19 cellular contexts compared by ENCODE assay signal in the genomic region with DNA sequence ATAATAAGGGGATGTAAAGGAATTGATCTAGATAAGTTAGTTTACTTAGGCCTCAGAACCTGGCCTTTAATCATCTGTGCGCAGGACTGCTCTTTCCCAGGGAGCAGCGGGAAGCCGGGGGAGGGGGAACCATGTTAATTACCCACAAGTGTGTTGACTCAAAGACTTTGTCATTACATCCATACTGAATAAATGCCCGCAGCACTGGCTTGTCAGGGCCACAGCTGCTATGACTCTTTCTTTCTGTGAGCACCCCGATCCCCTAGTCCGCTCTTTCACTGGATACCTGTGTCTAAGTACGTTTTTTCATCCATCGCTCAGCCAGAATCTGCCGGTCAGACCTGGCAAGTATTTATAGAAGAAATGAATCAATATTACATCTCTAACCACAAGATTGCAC.
DNase-seq lines count a peak whose midpoint lies in the region; ATAC-seq, FAIRE-seq and TF ChIP-seq lines count a peak whose summit lies in the region.
"Had no signal": no experiment of that assay in that cellular context is flagged by ENCODE, and none has a peak within 500 bp of the region (broad histone marks: within the 10 kb centered on the region; RNA-seq: fewer than 3 reads in every experiment).

No MANE protein-coding gene starts in this region.

- H3K27me3 ChIP-seq in RWPE2 (ENCODE audit: insufficient read depth, poor library complexity, severe bottlenecking) (no peaks in the 10 kb centered on the region), right atrium auricular region (no peaks in the 10 kb centered on the region), pancreas (no peaks in the 10 kb centered on the region), smooth muscle cell (ENCODE audit: low read depth) (no peaks in the 10 kb centered on the region)
- H3K27me3 ChIP-seq: tibial nerve had no signal

- intact Hi-C loops in pancreas (cut with DNase I): no loop called here
- intact Hi-C loops in activated CD8-positive, alpha-beta T cell treated with anti-CD3 and anti-CD28 coated beads for 36 hours (cut with micrococcal nuclease): no loop called here

- H3K27ac Mint-ChIP-seq in activated CD8-positive, alpha-beta T cell treated with anti-CD3 and anti-CD28 coated beads for 36 hours: no peak overlapping the region
- H3K27ac Mint-ChIP-seq: B cell had no signal

- DNase-seq in RWPE2 (ENCODE audit: low spot score) (no peak), right atrium auricular region (ENCODE audit: low spot score) (no peak), pancreas (peak in 5 of 6 donors; percentile 73 to 79 (median 74)), NOMO-1 (lab: John Stamatoyannopoulos, UW; ENCODE audit: unreplicated experiment in 2 of 2) (no peak), smooth muscle cell (lab: John Stamatoyannopoulos, UW; ENCODE audit: unreplicated experiment) (no peak)
- no peak for DNase-seq in activated CD8-positive, alpha-beta T cell treated with anti-CD3 and anti-CD28 coated beads for 36 hours
- DNase-seq: activated naive CD4-positive, alpha-beta T cell treated with anti-CD3 and anti-CD28 coated beads, Interleukin-2, amount 50 U/mL, for 16 hours; activated T-cell treated with anti-CD3 and anti-CD28 coated beads, Interleukin-2, amount 50 U/mL, for 4 hours; cortex of kidney; foreskin melanocyte; H7; NCI-H1417; NCI-H524 treated with DMSO at 0.1 percent for 48 hours; occipital lobe; SK-N-SH; stimulated activated naive CD4-positive, alpha-beta T cell treated with Interleukin-2 at 50 U/mL for 16 hours had no signal

- H3K4me1 ChIP-seq in HEK293 (ENCODE audit: control insufficient read depth, insufficient read depth, low read length) (peaks cover 35% of the 10 kb centered on the region), RWPE2 (ENCODE audit: insufficient read depth, poor library complexity, severe bottlenecking) (peaks cover 41% of the 10 kb centered on the region), right atrium auricular region (peaks cover 0 to 38% of the 10 kb centered on the region in 2 donors), pancreas (peaks cover 25 to 33% (median 29%) of the 10 kb centered on the region in 3 donors), smooth muscle cell (ENCODE audit: low read depth) (no peaks in the 10 kb centered on the region)

- H3F3A ChIP-seq in smooth muscle cell (ENCODE audit: low read depth): no peaks in the 10 kb centered on the region

- H3K4me2 ChIP-seq in smooth muscle cell: no peak overlapping the region
- H3K4me2 ChIP-seq: SK-N-SH had no signal

- FAIRE-seq in pancreas (lab: Jason Lieb, UNC): no peak

- H3K36me3 Mint-ChIP-seq in activated CD8-positive, alpha-beta T cell treated with anti-CD3 and anti-CD28 coated beads for 36 hours (ENCODE audit: low read depth): no peaks in the 10 kb centered on the region

- H2AFZ ChIP-seq in smooth muscle cell (ENCODE audit: low read depth): no peak overlapping the region

- no peaks in the 10 kb centered on the region for H3K9me3 Mint-ChIP-seq in activated CD8-positive, alpha-beta T cell treated with anti-CD3 and anti-CD28 coated beads for 36 hours
- H3K9me3 Mint-ChIP-seq: activated T-cell treated with anti-CD3 and anti-CD28 coated beads, Interleukin-2, amount 50 U/mL, for 4 hours had no signal

- CTCF ChIA-PET in HEK293 (lab: Yijun Ruan, JAX): interaction anchor here (1.0 kb wide), 1 partner anchor 11 kb away, joined by 3 read pairs; no protein-coding TSS in a partner anchor
- CTCF ChIA-PET in activated CD8-positive, alpha-beta T cell treated with anti-CD3 and anti-CD28 coated beads for 36 hours (lab: Charles Lee): no interaction called here

- H4K20me1 ChIP-seq in smooth muscle cell (ENCODE audit: low read depth): no peaks in the 10 kb centered on the region

- ATAC-seq in RWPE2 (ENCODE audit: low read depth) (peak; percentile 47), pancreas (peak; percentile 61 to 75 (median 74))
- ATAC-seq in activated CD8-positive, alpha-beta T cell treated with anti-CD3 and anti-CD28 coated beads for 36 hours: no peak
- ATAC-seq: activated T-cell treated with anti-CD3 and anti-CD28 coated beads, Interleukin-2, amount 50 U/mL, for 4 hours had no signal

- no peaks in the 10 kb centered on the region for H3K79me2 ChIP-seq in smooth muscle cell (ENCODE audit: low read depth)

- no peaks in the 10 kb centered on the region for H3K36me3 ChIP-seq in HEK293 (ENCODE audit: control insufficient read depth in 2 of 2, insufficient read depth in 1 of 2, low read length in 2 of 2)
- H3K36me3 ChIP-seq in RWPE2 (ENCODE audit: low read depth): no peaks in the 10 kb centered on the region
- H3K36me3 ChIP-seq in right atrium auricular region: no peaks in the 10 kb centered on the region
- no peaks in the 10 kb centered on the region for H3K36me3 ChIP-seq in pancreas
- H3K36me3 ChIP-seq in smooth muscle cell (ENCODE audit: low read depth): no peaks in the 10 kb centered on the region
- H3K36me3 ChIP-seq: tibial nerve had no signal

- H3K27me3 Mint-ChIP-seq in activated CD8-positive, alpha-beta T cell treated with anti-CD3 and anti-CD28 coated beads for 36 hours: no peaks in the 10 kb centered on the region

- TF ChIP-seq CTCF in HEK293 (tag by site-specific recombination; IDR thresholded peaks at IDR 0.05) (no peak), RWPE2 (IDR thresholded peaks at IDR 0.05; ENCODE audit: poor library complexity, severe bottlenecking) (no peak), right atrium auricular region (IDR thresholded peaks at IDR 0.05) (no peak), pancreas (IDR thresholded peaks at IDR 0.05) (no peak), smooth muscle cell (IDR thresholded peaks at IDR 0.05; ENCODE audit: borderline replicate concordance, insufficient read depth, poor library complexity, severe bottlenecking) (no peak)
- no peak for TF ChIP-seq CTCF in activated CD8-positive, alpha-beta T cell treated with anti-CD3 and anti-CD28 coated beads for 36 hours (IDR thresholded peaks at IDR 0.05)

- H3K9me3 ChIP-seq in HEK293 (ENCODE audit: control insufficient read depth, insufficient read depth, low read depth, low read length): no peaks in the 10 kb centered on the region
- H3K9me3 ChIP-seq in RWPE2 (ENCODE audit: severe bottlenecking): no peaks in the 10 kb centered on the region
- H3K9me3 ChIP-seq in right atrium auricular region: no peaks in the 10 kb centered on the region
- peaks cover 0 to 6% (median 0%) of the 10 kb centered on the region in 4 donors for H3K9me3 ChIP-seq in pancreas
- H3K9me3 ChIP-seq in smooth muscle cell (replicated peaks; ENCODE audit: low read depth): no peaks in the 10 kb centered on the region
- H3K9me3 ChIP-seq: SK-N-SH, tibial nerve had no signal

- no peak overlapping the region for H3K4me3 Mint-ChIP-seq in activated CD8-positive, alpha-beta T cell treated with anti-CD3 and anti-CD28 coated beads for 36 hours
- H3K4me3 Mint-ChIP-seq: activated T-cell treated with anti-CD3 and anti-CD28 coated beads, Interleukin-2, amount 50 U/mL, for 4 hours; B cell had no signal

- H3K27ac ChIP-seq in HEK293 (ENCODE audit: extremely low read depth, low read depth, low read length) (no peak overlapping the region; the same call in 1 of the 2 replicates), RWPE2 (ENCODE audit: poor library complexity, severe bottlenecking) (peak overlapping the region; percentile 52), right atrium auricular region (peak overlapping the region; percentile 66 to 85), pancreas (peak overlapping the region in 3 of 4 donors; percentile 23 to 61 (median 48)), smooth muscle cell (ENCODE audit: low read depth) (no peak overlapping the region)
- H3K27ac ChIP-seq: tibial nerve had no signal

- 49 to 53% methylated on average over 9 of the region's 9 CpGs for WGBS in pancreas, 2 donors
- 81% methylated on average over 9 of the region's 9 CpGs for WGBS in smooth muscle cell (ENCODE audit: low lambda C conversion rate)

- no peak overlapping the region for H3K9ac ChIP-seq in smooth muscle cell (ENCODE audit: low read depth)
- H3K9ac ChIP-seq: SK-N-SH had no signal

- H3K4me1 Mint-ChIP-seq in activated CD8-positive, alpha-beta T cell treated with anti-CD3 and anti-CD28 coated beads for 36 hours (ENCODE audit: low read depth): peaks cover 8% of the 10 kb centered on the region

- POLR2A ChIA-PET in HEK293 (lab: Yijun Ruan, JAX): no interaction called here
- POLR2A ChIA-PET in activated CD8-positive, alpha-beta T cell treated with anti-CD3 and anti-CD28 coated beads for 36 hours (lab: Charles Lee): no interaction called here

- H3K4me3 ChIP-seq in HEK293 (ENCODE audit: low read depth, low read length): no peak overlapping the region
- H3K4me3 ChIP-seq in RWPE2 (ENCODE audit: severe bottlenecking): no peak overlapping the region
- H3K4me3 ChIP-seq in right atrium auricular region: no peak overlapping the region
- no peak overlapping the region for H3K4me3 ChIP-seq in pancreas
- H3K4me3 ChIP-seq in smooth muscle cell: no peak overlapping the region
- H3K4me3 ChIP-seq: tibial nerve had no signal

TF ChIP-seq in HEK293, 187 proteins besides CTCF, POLR2A, EP300 and RAD21 (continues in another document):
- TF ChIP-seq OSR2 (tag by site-specific recombination; IDR thresholded peaks at IDR 0.05): 0 out of 2 replicates have a peak, but pooled peaks have one; percentile 14
- TF ChIP-seq ZFP37 (tag by site-specific recombination; IDR thresholded peaks at IDR 0.05): no peak
- peak; percentile 53; the same call in 1 of the 2 replicates for TF ChIP-seq ZNF843 (tag by site-specific recombination; IDR thresholded peaks at IDR 0.05)
- peak; percentile 56; the same call in 1 of the 2 replicates for TF ChIP-seq IKZF3 (tag by site-specific recombination; IDR thresholded peaks at IDR 0.05)
- no peak for TF ChIP-seq ZNF530 (tag by site-specific recombination; IDR thresholded peaks at IDR 0.05; ENCODE audit: low read depth)
- TF ChIP-seq ZNF155 (tag by site-specific recombination; IDR thresholded peaks at IDR 0.05): no peak
- TF ChIP-seq TRIM28 (IDR thresholded peaks at IDR 0.05; ENCODE audit: borderline replicate concordance, low read length): peak; percentile 76; the same call in 1 of the 2 replicates
- peak; percentile 93 for TF ChIP-seq FEZF1 (tag by site-specific recombination; IDR thresholded peaks at IDR 0.05)
- TF ChIP-seq ZNF223 (tag by site-specific recombination; IDR thresholded peaks at IDR 0.05): no peak
- peak; percentile 32 for TF ChIP-seq SP7 (tag by site-specific recombination; IDR thresholded peaks at IDR 0.05)
- TF ChIP-seq ZNF24 (tag by site-specific recombination; IDR thresholded peaks at IDR 0.05): 0 out of 2 replicates have a peak, but pooled peaks have one; percentile 17
- no peak for TF ChIP-seq ZNF621 (tag by site-specific recombination; IDR thresholded peaks at IDR 0.05)
- peak; percentile 76 for TF ChIP-seq SETDB1 (IDR thresholded peaks at IDR 0.05; ENCODE audit: insufficient read length, low read length)
- no peak for TF ChIP-seq GLIS2 (tag by site-specific recombination; IDR thresholded peaks at IDR 0.05)
- TF ChIP-seq EGR2 (tag by site-specific recombination; IDR thresholded peaks at IDR 0.05; ENCODE audit: low read depth): peak; percentile 63; the same call in 1 of the 2 replicates
- peak; percentile 83 for TF ChIP-seq ZFHX2 (tag by site-specific recombination; conservative IDR thresholded peaks at IDR 0.05)

Comparison
In these comparisons a context has a peak if more than half of its experiments do, and no peak if none do; other contexts are left out.
1. H3K27ac ChIP-seq: peak in RWPE2 (single experiment), right atrium auricular region (2 of 2) and pancreas (3 of 4); none in HEK293 (single experiment) and smooth muscle cell (single experiment).
2. DNase-seq: peak in pancreas (5 of 6); none in RWPE2 (single experiment), right atrium auricular region (single experiment), NOMO-1 (0 of 2), activated CD8-positive, alpha-beta T cell treated with anti-CD3 and anti-CD28 coated beads for 36 hours (single experiment) and smooth muscle cell (single experiment).